ENCODE assay signal across 8 cellular contexts in the genomic region with DNA sequence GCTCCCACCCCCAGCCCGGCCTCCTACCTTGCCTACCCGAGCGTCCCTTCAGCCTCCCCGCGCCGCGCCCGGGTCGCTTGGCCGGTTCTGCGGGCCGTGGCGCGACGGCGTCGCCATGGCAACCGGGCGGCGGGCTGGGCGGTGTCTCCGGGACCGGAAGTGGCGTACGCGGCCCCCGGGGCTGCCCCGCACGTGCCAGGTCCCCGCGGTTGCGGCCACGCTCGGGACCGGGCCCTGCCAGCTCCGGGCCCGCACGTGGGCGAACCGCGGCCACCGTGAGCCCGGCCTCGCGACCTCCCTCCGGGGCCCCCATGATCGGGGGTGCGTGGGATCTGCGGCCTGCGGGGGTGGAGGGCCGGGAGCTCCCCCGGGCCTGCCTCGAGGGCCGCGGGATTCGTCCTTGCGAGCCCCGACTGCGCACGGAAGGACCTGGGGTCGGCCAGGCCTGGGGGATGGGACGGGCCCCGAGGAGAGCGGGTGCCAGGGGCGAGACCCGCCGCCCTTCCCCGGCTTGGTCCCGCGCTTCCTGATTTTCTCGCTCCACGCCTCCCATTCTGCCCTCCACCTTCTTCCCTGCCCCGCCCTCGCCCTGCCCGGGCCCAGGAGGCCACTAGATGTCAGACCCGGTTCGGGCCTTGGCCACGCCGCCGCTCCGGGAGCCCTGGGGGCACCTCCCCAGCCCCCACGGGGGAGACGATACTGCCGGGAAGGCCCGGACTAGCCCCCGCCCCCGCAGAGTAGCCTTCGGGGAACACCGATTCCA. TPM values are rescaled to one million over a fixed set of nuclear protein-coding genes. Genes with fewer than 3 reads are reported as not detected.
DNase-seq lines count a peak whose midpoint lies in the region; ATAC-seq and TF ChIP-seq lines count a peak whose summit lies in the region.

TSS of gene CYB561 (minus strand) at position 89 of the 763 bp plus-strand sequence. CDS start 8,759 bp downstream, outside the sequence.

- peak; percentile 33 to 69 (median 55) for DNase-seq in CD4-positive, alpha-beta T cell
- DNase-seq in activated effector memory CD4-positive, alpha-beta T cell treated with Interleukin-2 at 50 U/mL for 16 hours = peak; percentile 64
- peak; percentile 52 for DNase-seq in fibroblast of villous mesenchyme (ENCODE audit: low read depth)
- DNase-seq in substantia nigra (lab: John Stamatoyannopoulos, UW) = peak in 25 of 49 donors; percentile 7 to 86 (median 27)

- no peaks in the 10 kb centered on the region for H3K36me3 Mint-ChIP-seq in CD4-positive, alpha-beta T cell (ENCODE audit: low read depth)

- H3K27ac Mint-ChIP-seq in CD4-positive, alpha-beta T cell = peak within 1 kb of the TSS; percentile 85

- peak within 1 kb of the TSS; percentile 88 for H2AFZ ChIP-seq in neuron (ENCODE audit: low read depth, low read length)

- H3K4me3 ChIP-seq in fibroblast of villous mesenchyme (ENCODE audit: low read depth, low read length) (peak within 1 kb of the TSS; percentile 54), neuron (ENCODE audit: low read length) (peak within 1 kb of the TSS; percentile 52)

- CTCF ChIA-PET in CD4-positive, alpha-beta T cell (lab: Charles Lee) = interaction anchor here (1.0 to 5.5 kb wide), 5 partner anchors 21 to 175 kb away, joined by 3 to 23 read pairs (median 7); partner anchors contain the start of gene MAP3K3

- TF ChIP-seq CTCF in CD4-positive, alpha-beta T cell (IDR thresholded peaks at IDR 0.05) = no peak
- TF ChIP-seq CTCF in fibroblast of villous mesenchyme (IDR thresholded peaks at IDR 0.05; ENCODE audit: insufficient read depth, low read depth, low read length) = peak; percentile 8

- no peaks in the 10 kb centered on the region for H3K9me3 ChIP-seq in CD4-positive, alpha-beta T cell (ENCODE audit: control insufficient read depth, low read length)
- H3K9me3 ChIP-seq in neuron (ENCODE audit: low read length) = no peaks in the 10 kb centered on the region

- POLR2A ChIA-PET in CD4-positive, alpha-beta T cell (lab: Charles Lee) = interaction anchor here (0.7 to 2.9 kb wide), 16 partner anchors 9 to 700 kb away, joined by 3 to 17 read pairs (median 6); partner anchors contain the start of genes ACE, DCAF7, LIMD2 and MAP3K3

- H3K4me1 Mint-ChIP-seq in CD4-positive, alpha-beta T cell (ENCODE audit: low read depth) = peaks cover 35% of the 10 kb centered on the region

- H3K4me3 Mint-ChIP-seq in CD4-positive, alpha-beta T cell = peak within 1 kb of the TSS; percentile 90

- H3K27me3 Mint-ChIP-seq in CD4-positive, alpha-beta T cell = peaks cover 6% of the 10 kb centered on the region

- intact Hi-C loops in CD4-positive, alpha-beta T cell (cut with DNase I, micrococcal nuclease) = no loop called here

- H3K27ac ChIP-seq in CD4-positive, alpha-beta T cell (ENCODE audit: low read depth, low read length) = peak within 1 kb of the TSS; percentile 82
- H3K27ac ChIP-seq in substantia nigra (ENCODE audit: low read depth, low read length, poor library complexity, severe bottlenecking) = peak within 1 kb of the TSS; percentile 53

- no peaks in the 10 kb centered on the region for H3K27me3 ChIP-seq in CD4-positive, alpha-beta T cell (ENCODE audit: control insufficient read depth, insufficient read depth, low read length)
- H3K27me3 ChIP-seq in neuron (ENCODE audit: insufficient read depth, low read length) = peaks cover 8% of the 10 kb centered on the region

- ATAC-seq in CD4-positive, alpha-beta T cell (ENCODE audit: poor library complexity) = peak; percentile 28
- peak; percentile 70 for ATAC-seq in GM19351 (IDR thresholded peaks at IDR 0.05; ENCODE audit: unreplicated experiment)
- peak; percentile 29 for ATAC-seq in HG03469 (IDR thresholded peaks at IDR 0.05; ENCODE audit: unreplicated experiment)

- no peaks in the 10 kb centered on the region for H3K4me1 ChIP-seq in neuron (ENCODE audit: insufficient read depth, low read length)

- H3K9me3 Mint-ChIP-seq in CD4-positive, alpha-beta T cell = no peaks in the 10 kb centered on the region

- H3K36me3 ChIP-seq in neuron (ENCODE audit: insufficient read depth, low read length) = no peaks in the 10 kb centered on the region

TF ChIP-seq in PFSK-1, 5 proteins besides CTCF, POLR2A, EP300 and RAD21:
- TF ChIP-seq FOXP2 (optimal IDR thresholded peaks at IDR 0.05; ENCODE audit: borderline replicate concordance, extremely low read depth, extremely low read length, insufficient read depth) (peak; percentile 72), REST (IDR thresholded peaks at IDR 0.05; ENCODE audit: insufficient read depth in 1 of 2, low read depth in 2 of 2, low read length in 2 of 2) (no peak), POLR2AphosphoS5 (IDR thresholded peaks at IDR 0.05; ENCODE audit: low read depth, low read length) (no peak), SIN3A (IDR thresholded peaks at IDR 0.05; ENCODE audit: borderline replicate concordance, insufficient read depth, low read length) (no peak)
TF ChIP-seq in PFSK-1: peak in this region for 1.

RNA-seq across cellular contexts. Expression of gene CYB561, which starts in this region (rescaled TPM):
- total RNA-seq in CD4-positive, alpha-beta T cell = 10 to 100 TPM; 17.4 to 18.1 TPM
- polyA plus RNA-seq in PFSK-1 (2012; ENCODE audit: insufficient read length, low read depth) = 0.64 TPM
- 11.3 and 12.5 TPM in 2 replicates for total RNA-seq in fibroblast of villous mesenchyme

Comparison
In these comparisons a context has a peak if more than half of its experiments do, and no peak if none do; other contexts are left out.
1. Peak in every context shown above with its lines: DNase-seq, ATAC-seq, H3K4me3 ChIP-seq and H3K27ac ChIP-seq.